ENCODE assay signal across 14 cellular contexts in the genomic region with DNA sequence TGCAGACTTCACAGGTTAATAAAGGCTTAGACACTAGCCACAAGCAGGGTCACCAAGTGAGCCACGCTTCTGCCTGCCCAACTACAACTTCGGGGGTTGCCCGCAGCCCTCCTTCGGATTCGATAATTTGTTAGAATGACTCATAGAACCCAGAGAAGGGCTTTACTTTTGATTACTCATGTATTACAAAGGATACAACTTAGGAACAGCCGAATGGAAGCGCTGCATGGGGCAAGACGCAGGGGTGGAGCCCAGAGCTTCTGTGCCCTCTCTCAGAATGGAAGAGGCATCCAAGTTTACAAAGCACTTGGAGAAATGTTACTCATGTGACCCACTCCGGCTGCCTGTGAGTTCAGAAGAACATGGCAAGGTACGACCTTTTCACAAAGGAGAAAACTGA. TPM values are rescaled to one million over a fixed set of nuclear protein-coding genes. Genes with fewer than 3 reads are reported as not detected.
A peak's percentile ranks its signal among the peaks of the same experiment; 100 is the strongest.
DNase-seq lines count a peak whose midpoint lies in the region; ATAC-seq and TF ChIP-seq lines count a peak whose summit lies in the region.
"Had no signal": no experiment of that assay in that cellular context is flagged by ENCODE, and none has a peak within 500 bp of the region (broad histone marks: within the 10 kb centered on the region; RNA-seq: fewer than 3 reads in every experiment).

No MANE protein-coding gene starts in this region.

- H3K9me3 Mint-ChIP-seq in MCF 10A (ENCODE audit: unreplicated experiment): no peaks in the 10 kb centered on the region
- H3K9me3 Mint-ChIP-seq: naive thymus-derived CD4-positive, alpha-beta T cell had no signal

- CTCF ChIA-PET in MCF 10A (lab: Yijun Ruan, JAX): interaction anchor here (0.5 to 4.1 kb wide), 14 partner anchors 9 to 654 kb away, joined by 3 to 91 read pairs (median 4); partner anchors contain the start of gene CDH5

- TF ChIP-seq POLR2A in lower leg skin (IDR thresholded peaks at IDR 0.05): no peak

- TF ChIP-seq CTCF in AG09309 (IDR thresholded peaks at IDR 0.05; ENCODE audit: control insufficient read depth, insufficient read depth, low read depth, low read length, missing control alignments) (no peak), MCF 10A (IDR thresholded peaks at IDR 0.05; ENCODE audit: unreplicated experiment) (no peak), lower leg skin (IDR thresholded peaks at IDR 0.05) (no peak)

- peak; percentile 38 for DNase-seq in AG09309 (ENCODE audit: low read depth)
- DNase-seq in HT1080 (ENCODE audit: low read depth): peak; percentile 88
- DNase-seq in MCF 10A (ENCODE audit: unreplicated experiment): peak; percentile 69
- peak; percentile 15 for DNase-seq in kidney tubule cell (ENCODE audit: low spot score)
- no peak for DNase-seq in activated gamma-delta T cell (lab: John Stamatoyannopoulos, UW)
- no peak for DNase-seq in lower leg skin (ENCODE audit: low spot score in 2 of 2)
- DNase-seq in NCI-H69 (lab: John Stamatoyannopoulos, UW): no peak
- DNase-seq: naive thymus-derived CD4-positive, alpha-beta T cell; NCI-H2029 treated with DMSO at 0.1 percent for 48 hours; T-helper 9 cell had no signal

- no peak overlapping the region for H3K27ac Mint-ChIP-seq in MCF 10A (ENCODE audit: low read depth, unreplicated experiment)
- H3K27ac Mint-ChIP-seq: activated naive CD8-positive, alpha-beta T cell; naive thymus-derived CD4-positive, alpha-beta T cell had no signal

- H3K27me3 Mint-ChIP-seq in MCF 10A (ENCODE audit: insufficient read depth, unreplicated experiment): peaks cover 58% of the 10 kb centered on the region

- peaks cover 17% of the 10 kb centered on the region for H3K4me1 Mint-ChIP-seq in MCF 10A (ENCODE audit: insufficient read depth, unreplicated experiment)

- H3K36me3 Mint-ChIP-seq in MCF 10A (ENCODE audit: insufficient read depth, unreplicated experiment): no peaks in the 10 kb centered on the region
- H3K36me3 Mint-ChIP-seq: activated naive CD8-positive, alpha-beta T cell had no signal

- POLR2A ChIA-PET in MCF 10A (lab: Yijun Ruan, JAX): interaction anchor here (0.6 to 1.0 kb wide), 3 partner anchors 23 to 749 kb away, joined by 3 read pairs; no protein-coding TSS in a partner anchor

- no TSS peak for BruUV-seq in MCF 10A (replicated peaks; lab: Mats Ljungman, UMichigan)

- 48 to 54% methylated on average over 10 of the region's 10 CpGs for WGBS in lower leg skin, 2 donors

- intact Hi-C loops in MCF 10A (cut with micrococcal nuclease) (loop anchor here (5.0 kb wide), 1 partner anchor 48 kb away; no protein-coding TSS in a partner anchor), lower leg skin (cut with DNase I; ENCODE audit: low total_unique reads) (no loop called here)

- ATAC-seq in GM18858 (IDR thresholded peaks at IDR 0.05; ENCODE audit: unreplicated experiment): no peak
- ATAC-seq: naive thymus-derived CD4-positive, alpha-beta T cell had no signal

- no peak overlapping the region for H3K4me3 Mint-ChIP-seq in MCF 10A (ENCODE audit: unreplicated experiment)
- H3K4me3 Mint-ChIP-seq: activated naive CD8-positive, alpha-beta T cell; naive thymus-derived CD4-positive, alpha-beta T cell had no signal

- H3K4me3 ChIP-seq in AG09309 (ENCODE audit: control insufficient read depth, low read depth, low read length) (no peak overlapping the region), lower leg skin (ENCODE audit: low read depth, poor library complexity, severe bottlenecking) (no peak overlapping the region)

RNA-seq across cellular contexts. Expression of gene CDH5, which starts 7.5 kb away (rescaled TPM):
- total RNA-seq in HT1080 (2014; rRNA removed; shearing (Covaris generic)): 0.03 and 0.23 TPM in 2 replicates
- 0.08 and 0.16 TPM in 2 replicates for polyA plus RNA-seq in HT1080 (2015; cell fraction: cytosol; rRNA removed)
- 0.13 and 0.35 TPM in 2 replicates for polyA plus RNA-seq in HT1080 (2015; cell fraction: nucleus; rRNA removed)
- total RNA-seq in MCF 10A (2022): not detected in 2 replicates
- 10 to 100 TPM; 10.2 to 28.3 (median 14.0) TPM for total RNA-seq in lower leg skin
- total RNA-seq: activated CD8-positive, alpha-beta memory T cell treated with anti-CD3 and anti-CD28 coated beads for 36 hours; naive thymus-derived CD4-positive, alpha-beta T cell had no signal
- polyA plus RNA-seq: BJ; naive thymus-derived CD4-positive, alpha-beta T cell had no signal

Comparison
In these comparisons a context has a peak if more than half of its experiments do, and no peak if none do; other contexts are left out.
1. DNase-seq: peak in AG09309 (single experiment), HT1080 (single experiment), MCF 10A (single experiment) and kidney tubule cell (single experiment); none in activated gamma-delta T cell (single experiment), lower leg skin (0 of 2) and NCI-H69 (single experiment).